In the genomic region with DNA sequence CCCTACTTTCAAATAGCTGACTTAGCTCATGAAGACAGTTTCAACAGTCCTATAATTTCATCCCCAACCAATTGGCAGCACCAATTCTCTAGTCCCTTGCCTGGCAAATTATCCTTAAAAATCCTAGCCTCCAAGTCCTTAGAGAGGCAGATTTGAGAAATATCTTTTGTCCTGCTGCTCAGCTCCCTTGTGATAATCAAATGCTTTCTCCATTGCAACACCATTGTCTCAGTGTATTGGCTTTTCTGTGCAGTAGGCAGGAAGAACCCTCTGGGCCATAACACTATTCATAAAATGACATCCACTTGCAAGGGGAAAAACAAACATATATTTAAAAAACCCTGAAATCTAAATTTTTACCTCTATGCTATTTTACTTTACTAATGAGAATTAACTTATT, we compare ENCODE assay signal across 27 cellular contexts.
"Had no signal": no experiment of that assay in that cellular context is flagged by ENCODE, and none has a peak within 500 bp of the region (broad histone marks: within the 10 kb centered on the region; RNA-seq: fewer than 3 reads in every experiment).

No MANE protein-coding gene starts in this region.

- H3K79me2 ChIP-seq: hepatocyte, parathyroid adenoma had no signal

- FAIRE-seq: endothelial cell of umbilical vein, kidney had no signal

- H3K4me1 ChIP-seq: foreskin keratinocyte, gastroesophageal sphincter, heart left ventricle, neural progenitor cell, parathyroid adenoma, stomach, thyroid gland had no signal

- H3K27me3 Mint-ChIP-seq: dendritic cell treated with granulocyte-macrophage colony-stimulating factor and Interleukin-4, amounts not matched to agents 40 ng/mL and 50 ng/mL, for 4 days; progenitor cell of endocrine pancreas had no signal

- H2AFZ ChIP-seq: hepatocyte, neural progenitor cell, parathyroid adenoma had no signal

- H3K4me3 ChIP-seq: esophagus muscularis mucosa, gastroesophageal sphincter, heart left ventricle, hepatocyte, mucosa of descending colon, neural progenitor cell, sigmoid colon, stomach, thyroid gland, vagina had no signal

- DNase-seq: effector CD8-positive, alpha-beta T cell; foreskin keratinocyte; heart left ventricle; kidney; mesenchymal stem cell; mucosa of descending colon; naive thymus-derived CD4-positive, alpha-beta T cell; sigmoid colon; stimulated activated CD4-positive, alpha-beta T cell treated with anti-CD3 and anti-CD28 coated beads, Interleukin-2, amount 100 ng/mL, for 24 hours; stimulated activated CD4-positive, alpha-beta T cell treated with anti-CD3 and anti-CD28 coated beads, Interleukin-4, amount 100 ng/mL, for 24 hours; stimulated activated naive CD4-positive, alpha-beta T cell treated with Interleukin-2 at 50 U/mL for 16 hours; stomach; thyroid gland; trophoblast cell had no signal

- H3K36me3 ChIP-seq: esophagus muscularis mucosa, gastroesophageal sphincter, heart left ventricle, neural progenitor cell, sigmoid colon, stomach, thyroid gland, vagina had no signal

- H3K9me3 ChIP-seq: thyroid gland had no signal

- H3K4me2 ChIP-seq: hepatocyte, neural progenitor cell had no signal

- ATAC-seq: foreskin keratinocyte; gastroesophageal sphincter; heart left ventricle; left lobe of liver; mucosa of descending colon; naive thymus-derived CD4-positive, alpha-beta T cell; stimulated activated effector memory CD8-positive, alpha-beta T cell treated with anti-CD3 and anti-CD28 coated beads, Interleukin-12 subunit alpha, Interleukin-12 subunit beta, amount 100 ng/mL, for 72 hours had no signal

- H3K4me3 Mint-ChIP-seq: dendritic cell treated with granulocyte-macrophage colony-stimulating factor and Interleukin-4, amounts not matched to agents 40 ng/mL and 50 ng/mL, for 4 days; mesothelial cell of epicardium; naive thymus-derived CD4-positive, alpha-beta T cell; nephron; neural progenitor cell; stimulated activated effector memory CD8-positive, alpha-beta T cell treated with anti-CD3 and anti-CD28 coated beads, Interleukin-12 subunit alpha, Interleukin-12 subunit beta, amount 100 ng/mL, for 72 hours had no signal

- H3K4me1 Mint-ChIP-seq: naive thymus-derived CD4-positive, alpha-beta T cell; nephron; neural progenitor cell; stimulated activated effector memory CD8-positive, alpha-beta T cell treated with anti-CD3 and anti-CD28 coated beads, Interleukin-12 subunit alpha, Interleukin-12 subunit beta, amount 100 ng/mL, for 72 hours had no signal

- H3K27ac ChIP-seq: esophagus muscularis mucosa, foreskin keratinocyte, gastroesophageal sphincter, heart left ventricle, hepatocyte, neural progenitor cell, parathyroid adenoma, sigmoid colon, stomach, thyroid gland, vagina had no signal

- H3K27me3 ChIP-seq: esophagus muscularis mucosa, foreskin keratinocyte, gastroesophageal sphincter, heart left ventricle, hepatocyte, neural progenitor cell, sigmoid colon, stomach, thyroid gland, vagina had no signal

- H3K9ac ChIP-seq: neural progenitor cell, parathyroid adenoma had no signal

- H3K36me3 Mint-ChIP-seq: stimulated activated effector memory CD8-positive, alpha-beta T cell treated with anti-CD3 and anti-CD28 coated beads, Interleukin-12 subunit alpha, Interleukin-12 subunit beta, amount 100 ng/mL, for 72 hours had no signal

- H3K27ac Mint-ChIP-seq: dendritic cell treated with granulocyte-macrophage colony-stimulating factor and Interleukin-4, amounts not matched to agents 40 ng/mL and 50 ng/mL, for 4 days; mesothelial cell of epicardium; naive thymus-derived CD4-positive, alpha-beta T cell; nephron; neural progenitor cell; progenitor cell of endocrine pancreas; stimulated activated effector memory CD8-positive, alpha-beta T cell treated with anti-CD3 and anti-CD28 coated beads, Interleukin-12 subunit alpha, Interleukin-12 subunit beta, amount 100 ng/mL, for 72 hours had no signal
